Comparison of ENCODE assay signal across 28 cellular contexts in genomic region chr11:70763606-70764005, GRCh38.
DNase-seq lines count a peak whose midpoint lies in the region; ATAC-seq and TF ChIP-seq lines count a peak whose summit lies in the region.
"Had no signal": no experiment of that assay in that cellular context is flagged by ENCODE, and none has a peak within 500 bp of the region (broad histone marks: within the 10 kb centered on the region; RNA-seq: fewer than 3 reads in every experiment).

No MANE protein-coding gene starts in this region.

- H3K9me3 ChIP-seq in GM23248 (ENCODE audit: low read depth): no peaks in the 10 kb centered on the region
- H3K9me3 ChIP-seq in PC-9 (ENCODE audit: insufficient read depth, low read depth): no peaks in the 10 kb centered on the region; the same call in 1 of the 2 replicates
- H3K9me3 ChIP-seq: SK-N-SH, upper lobe of left lung had no signal

- POLR2A ChIA-PET in PC-9 (lab: Charles Lee; ENCODE audit: unreplicated experiment): no interaction called here

- CTCF ChIA-PET in PC-9 (lab: Charles Lee): no interaction called here

- intact Hi-C loops in PC-9 (cut with micrococcal nuclease; ENCODE audit: unreplicated experiment): no loop called here

- no peaks in the 10 kb centered on the region for H4K20me1 ChIP-seq in GM23248 (ENCODE audit: insufficient read depth)
- H4K20me1 ChIP-seq in PC-9 (ENCODE audit: insufficient read depth): no peaks in the 10 kb centered on the region

- H3K79me2 ChIP-seq in GM23248 (ENCODE audit: insufficient read depth) (no peaks in the 10 kb centered on the region), PC-9 (ENCODE audit: low read depth) (no peaks in the 10 kb centered on the region)

- DNase-seq in AG09309 (ENCODE audit: low read depth) (peak; percentile 53), GM23248 (peak; percentile 48), astrocyte of the spinal cord (ENCODE audit: low read depth, low spot score) (peak; percentile 20), myocyte (ENCODE audit: low read depth) (peak; percentile 47), PC-9 (no peak), ecto neural progenitor cell (ENCODE audit: low spot score) (no peak), NCI-H2196 (lab: John Stamatoyannopoulos, UW; ENCODE audit: unreplicated experiment) (no peak)
- DNase-seq: ACHN; activated CD4-positive, alpha-beta T cell treated with anti-CD3 and anti-CD28 coated beads for 48 hours; activated naive CD4-positive, alpha-beta T cell treated with anti-CD3 and anti-CD28 coated beads, Interleukin-2, amount 10 ng/mL, durations not matched to agents 7 days and 5 days; activated T-cell treated with anti-CD3 and anti-CD28 coated beads, Interleukin-2, amount 50 U/mL, for 72 hours; CD4-positive, CD25-positive, alpha-beta regulatory T cell; cortex of kidney; DMS153; GF-D8; H9; heart left ventricle; Karpas-422; NCI-H1048; NCI-H187; NCI-H2227 treated with DMSO at 0.1 percent for 48 hours; RPMI8226; SK-N-SH; small intestine; stimulated activated CD4-positive, alpha-beta T cell treated with anti-CD3 and anti-CD28 coated beads, Interleukin-1b, Interleukin-23, amount 100 ng/mL, for 48 hours; upper lobe of left lung had no signal

- no peaks in the 10 kb centered on the region for H3K27me3 ChIP-seq in GM23248 (replicated peaks; ENCODE audit: insufficient read depth)
- no peaks in the 10 kb centered on the region for H3K27me3 ChIP-seq in PC-9 (ENCODE audit: insufficient read depth, low read depth)
- H3K27me3 ChIP-seq: upper lobe of left lung had no signal

- H3F3A ChIP-seq in GM23248 (ENCODE audit: insufficient read depth): no peaks in the 10 kb centered on the region
- H3F3A ChIP-seq in PC-9 (ENCODE audit: insufficient read depth, low read depth): peaks cover 8% of the 10 kb centered on the region; the same call in 1 of the 2 replicates

- no peaks in the 10 kb centered on the region for H3K4me1 ChIP-seq in GM23248 (ENCODE audit: insufficient read depth)
- peaks cover 14% of the 10 kb centered on the region for H3K4me1 ChIP-seq in PC-9 (replicated peaks; ENCODE audit: insufficient read depth)
- H3K4me1 ChIP-seq: heart left ventricle, upper lobe of left lung had no signal

- H3K9ac ChIP-seq in GM23248: no peak overlapping the region
- H3K9ac ChIP-seq: SK-N-SH had no signal

- no TSS peak for BruUV-seq in PC-9 (replicated peaks; lab: Mats Ljungman, UMichigan)

- in situ Hi-C loops in GM23248 (cut with MboI) (no loop called here), astrocyte of the spinal cord (cut with HindIII; ENCODE audit: low sequenced_read_pairs) (no loop called here)

- TF ChIP-seq CTCF in AG09309 (IDR thresholded peaks at IDR 0.05; ENCODE audit: control insufficient read depth, insufficient read depth, low read depth, low read length, missing control alignments): no peak
- no peak for TF ChIP-seq CTCF in astrocyte of the spinal cord (IDR thresholded peaks at IDR 0.05; ENCODE audit: low read depth, low read length)
- TF ChIP-seq CTCF in PC-9 (conservative IDR thresholded peaks at IDR 0.05): no peak

- H3K4me3 ChIP-seq in AG09309 (ENCODE audit: control insufficient read depth, low read depth, low read length) (no peak overlapping the region), GM23248 (no peak overlapping the region), astrocyte of the spinal cord (ENCODE audit: low read depth, low read length) (no peak overlapping the region), PC-9 (no peak overlapping the region)
- H3K4me3 ChIP-seq: heart left ventricle, upper lobe of left lung had no signal

- H3K36me3 ChIP-seq in GM23248 (ENCODE audit: low read depth) (no peaks in the 10 kb centered on the region), PC-9 (ENCODE audit: low read depth) (no peaks in the 10 kb centered on the region)
- H3K36me3 ChIP-seq: heart left ventricle, upper lobe of left lung had no signal

- H3K4me2 ChIP-seq in GM23248 (ENCODE audit: unreplicated experiment): no peak overlapping the region
- H3K4me2 ChIP-seq in PC-9: no peak overlapping the region
- H3K4me2 ChIP-seq: SK-N-SH had no signal

- no peak for ATAC-seq in GM18870 (IDR thresholded peaks at IDR 0.05; ENCODE audit: unreplicated experiment)
- ATAC-seq: activated T-cell treated with anti-CD3 and anti-CD28 coated beads, Interleukin-2, amount 50 U/mL, for 72 hours; heart left ventricle had no signal

- no peaks in the 10 kb centered on the region for H3K9me2 ChIP-seq in GM23248 (ENCODE audit: insufficient read depth)
- H3K9me2 ChIP-seq in PC-9 (ENCODE audit: insufficient read depth): no peaks in the 10 kb centered on the region
- H3K9me2 ChIP-seq: SK-N-SH had no signal

- H3K27ac ChIP-seq in GM23248 (no peak overlapping the region), PC-9 (no peak overlapping the region)
- H3K27ac ChIP-seq: heart left ventricle, upper lobe of left lung, VCaP had no signal

- H2AFZ ChIP-seq in GM23248: no peak overlapping the region
- no peak overlapping the region for H2AFZ ChIP-seq in PC-9

- 7 to 19% methylated on average over 3 of the region's 3 CpGs for WGBS in GM23248 (ENCODE audit: low coverage in 1 of 2, low lambda C conversion rate in 2 of 2, missing lambda C conversion rate in 2 of 2), 2 experiments

Comparison
In these comparisons a context has a peak if more than half of its experiments do, and no peak if none do; other contexts are left out.
1. DNase-seq: peak in AG09309 (single experiment), GM23248 (single experiment), astrocyte of the spinal cord (single experiment) and myocyte (single experiment); none in PC-9 (0 of 2), ecto neural progenitor cell (single experiment) and NCI-H2196 (single experiment).